Comparison of ENCODE assay signal across 8 cellular contexts in genomic region chr11:4924239-4924638, GRCh38. TPM values are rescaled to one million over a fixed set of nuclear protein-coding genes. Genes with fewer than 3 reads are reported as not detected.
"Had no signal": no experiment of that assay in that cellular context is flagged by ENCODE, and none has a peak within 500 bp of the region (broad histone marks: within the 10 kb centered on the region; RNA-seq: fewer than 3 reads in every experiment).

TSS of gene OR51G1 (minus strand) at chr11:4924339. CDS start at chr11:4924339, 0 bp downstream.

- H3K36me3 Mint-ChIP-seq: IgD-negative memory B cell had no signal

- H3K4me1 Mint-ChIP-seq: IgD-negative memory B cell had no signal

- DNase-seq: IMR-90, KBM-7, KG1 had no signal

- H3K27me3 Mint-ChIP-seq: IgD-negative memory B cell had no signal

- H3K27ac Mint-ChIP-seq: IgD-negative memory B cell had no signal

- H3K4me3 Mint-ChIP-seq: IgD-negative memory B cell had no signal

RNA-seq across cellular contexts. Expression of gene OR51G1, which starts in this region (rescaled TPM):
- total RNA-seq: HepG2, HT-29, HT1080, IMR-90, K562 had no signal
